ENCODE assay signal across 1 cellular context in the genomic region with DNA sequence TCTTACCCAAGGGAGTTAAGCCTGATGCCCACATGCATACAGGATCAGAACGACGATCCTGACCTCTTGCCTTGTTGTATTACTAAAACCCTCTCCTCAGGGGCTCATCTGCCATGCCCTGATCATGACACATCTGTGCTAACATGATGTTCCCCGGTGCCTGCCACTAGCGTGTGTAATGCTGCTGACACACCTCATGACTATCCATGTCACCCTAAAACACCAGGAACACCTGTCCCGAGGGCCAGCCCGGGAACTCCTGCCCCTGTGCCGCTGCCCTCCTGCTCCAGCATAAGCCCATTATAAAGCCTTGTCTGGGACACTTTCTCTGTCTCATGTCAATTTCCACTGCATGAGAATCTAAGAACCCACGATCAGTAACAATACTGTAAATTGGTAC.
A peak's percentile ranks its signal among the peaks of the same experiment; 100 is the strongest.
TF ChIP-seq lines count a peak whose summit lies in the region.

No MANE protein-coding gene starts in this region.

TF ChIP-seq in GM12878, 131 proteins besides CTCF, POLR2A, EP300 and RAD21:
- no peak for TF ChIP-seq FOXM1 (IDR thresholded peaks at IDR 0.05; ENCODE audit: low read depth, low read length)
- TF ChIP-seq, protein P1, sequence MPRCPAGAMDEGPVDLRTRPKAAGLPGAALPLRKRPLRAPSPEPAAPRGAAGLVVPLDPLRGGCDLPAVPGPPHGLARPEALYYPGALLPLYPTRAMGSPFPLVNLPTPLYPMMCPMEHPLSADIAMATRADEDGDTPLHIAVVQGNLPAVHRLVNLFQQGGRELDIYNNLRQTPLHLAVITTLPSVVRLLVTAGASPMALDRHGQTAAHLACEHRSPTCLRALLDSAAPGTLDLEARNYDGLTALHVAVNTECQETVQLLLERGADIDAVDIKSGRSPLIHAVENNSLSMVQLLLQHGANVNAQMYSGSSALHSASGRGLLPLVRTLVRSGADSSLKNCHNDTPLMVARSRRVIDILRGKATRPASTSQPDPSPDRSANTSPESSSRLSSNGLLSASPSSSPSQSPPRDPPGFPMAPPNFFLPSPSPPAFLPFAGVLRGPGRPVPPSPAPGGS (IDR thresholded peaks at IDR 0.05; ENCODE audit: borderline replicate concordance, insufficient read depth, low read depth, low read length, poor library complexity, severe bottlenecking), result peak; percentile 5
- no peak for TF ChIP-seq SPI1 (IDR thresholded peaks at IDR 0.05; ENCODE audit: borderline replicate concordance, insufficient read depth, low read depth, low read length)
- TF ChIP-seq, protein P2, sequence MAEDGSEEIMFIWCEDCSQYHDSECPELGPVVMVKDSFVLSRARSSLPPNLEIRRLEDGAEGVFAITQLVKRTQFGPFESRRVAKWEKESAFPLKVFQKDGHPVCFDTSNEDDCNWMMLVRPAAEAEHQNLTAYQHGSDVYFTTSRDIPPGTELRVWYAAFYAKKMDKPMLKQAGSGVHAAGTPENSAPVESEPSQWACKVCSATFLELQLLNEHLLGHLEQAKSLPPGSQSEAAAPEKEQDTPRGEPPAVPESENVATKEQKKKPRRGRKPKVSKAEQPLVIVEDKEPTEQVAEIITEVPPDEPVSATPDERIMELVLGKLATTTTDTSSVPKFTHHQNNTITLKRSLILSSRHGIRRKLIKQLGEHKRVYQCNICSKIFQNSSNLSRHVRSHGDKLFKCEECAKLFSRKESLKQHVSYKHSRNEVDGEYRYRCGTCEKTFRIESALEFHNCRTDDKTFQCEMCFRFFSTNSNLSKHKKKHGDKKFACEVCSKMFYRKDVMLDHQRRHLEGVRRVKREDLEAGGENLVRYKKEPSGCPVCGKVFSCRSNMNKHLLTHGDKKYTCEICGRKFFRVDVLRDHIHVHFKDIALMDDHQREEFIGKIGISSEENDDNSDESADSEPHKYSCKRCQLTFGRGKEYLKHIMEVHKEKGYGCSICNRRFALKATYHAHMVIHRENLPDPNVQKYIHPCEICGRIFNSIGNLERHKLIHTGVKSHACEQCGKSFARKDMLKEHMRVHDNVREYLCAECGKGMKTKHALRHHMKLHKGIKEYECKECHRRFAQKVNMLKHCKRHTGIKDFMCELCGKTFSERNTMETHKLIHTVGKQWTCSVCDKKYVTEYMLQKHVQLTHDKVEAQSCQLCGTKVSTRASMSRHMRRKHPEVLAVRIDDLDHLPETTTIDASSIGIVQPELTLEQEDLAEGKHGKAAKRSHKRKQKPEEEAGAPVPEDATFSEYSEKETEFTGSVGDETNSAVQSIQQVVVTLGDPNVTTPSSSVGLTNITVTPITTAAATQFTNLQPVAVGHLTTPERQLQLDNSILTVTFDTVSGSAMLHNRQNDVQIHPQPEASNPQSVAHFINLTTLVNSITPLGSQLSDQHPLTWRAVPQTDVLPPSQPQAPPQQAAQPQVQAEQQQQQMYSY (CRISPR knock-in tag; IDR thresholded peaks at IDR 0.05), result no peak
- TF ChIP-seq RBBP5 (conservative IDR thresholded peaks at IDR 0.05), result no peak
- no peak for TF ChIP-seq MYC (IDR thresholded peaks at IDR 0.05; ENCODE audit: insufficient read depth, insufficient read length, insufficient replicate concordance, low read length, severe bottlenecking)
- no peak for TF ChIP-seq TAF1 (IDR thresholded peaks at IDR 0.05; ENCODE audit: borderline replicate concordance, low read depth, low read length)
